ENCODE assay signal across 2 cellular contexts in the genomic region with DNA sequence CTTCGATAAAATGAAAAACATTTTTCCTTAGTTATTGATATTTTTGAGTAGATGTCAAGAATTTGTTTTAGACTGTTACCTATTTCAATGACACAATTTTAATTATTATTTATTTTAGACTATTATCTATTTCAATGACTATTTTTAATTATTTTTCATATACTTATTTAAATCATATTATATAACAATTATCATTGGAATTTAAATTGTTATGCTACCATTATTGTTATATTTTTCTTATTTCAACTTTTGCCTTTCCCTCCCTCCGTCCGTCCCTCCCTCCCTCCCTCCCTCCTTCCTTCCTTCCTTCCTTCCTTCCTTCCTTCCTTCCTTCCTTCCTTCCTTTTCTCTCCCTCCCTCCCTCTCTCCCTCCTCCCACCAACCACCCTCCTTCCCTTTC.
TF ChIP-seq lines count a peak whose summit lies in the region.

No MANE protein-coding gene starts in this region.

TF ChIP-seq in HepG2, 621 proteins besides CTCF, POLR2A, EP300 and RAD21:
- TF ChIP-seq, protein P1, sequence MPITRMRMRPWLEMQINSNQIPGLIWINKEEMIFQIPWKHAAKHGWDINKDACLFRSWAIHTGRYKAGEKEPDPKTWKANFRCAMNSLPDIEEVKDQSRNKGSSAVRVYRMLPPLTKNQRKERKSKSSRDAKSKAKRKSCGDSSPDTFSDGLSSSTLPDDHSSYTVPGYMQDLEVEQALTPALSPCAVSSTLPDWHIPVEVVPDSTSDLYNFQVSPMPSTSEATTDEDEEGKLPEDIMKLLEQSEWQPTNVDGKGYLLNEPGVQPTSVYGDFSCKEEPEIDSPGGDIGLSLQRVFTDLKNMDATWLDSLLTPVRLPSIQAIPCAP (CRISPR knock-in tag; IDR thresholded peaks at IDR 0.05; ENCODE audit: low read depth) = no peak
- peak; percentile 69 for TF ChIP-seq HNRNPK (IDR thresholded peaks at IDR 0.05; ENCODE audit: low read depth, low read length, poor library complexity, severe bottlenecking)
TF ChIP-seq in HepG2: peak in this region for 1.

TF ChIP-seq in K562, 482 proteins besides CTCF, POLR2A, EP300 and RAD21 (continued from another document):
- TF ChIP-seq JUN (IDR thresholded peaks at IDR 0.05; ENCODE audit: borderline replicate concordance, low read depth, low read length) = no peak
- TF ChIP-seq JUN (CRISPR knock-in tag; IDR thresholded peaks at IDR 0.05; ENCODE audit: borderline replicate concordance) = no peak
- no peak for TF ChIP-seq RFX1 (IDR thresholded peaks at IDR 0.05)
- TF ChIP-seq, protein P2, sequence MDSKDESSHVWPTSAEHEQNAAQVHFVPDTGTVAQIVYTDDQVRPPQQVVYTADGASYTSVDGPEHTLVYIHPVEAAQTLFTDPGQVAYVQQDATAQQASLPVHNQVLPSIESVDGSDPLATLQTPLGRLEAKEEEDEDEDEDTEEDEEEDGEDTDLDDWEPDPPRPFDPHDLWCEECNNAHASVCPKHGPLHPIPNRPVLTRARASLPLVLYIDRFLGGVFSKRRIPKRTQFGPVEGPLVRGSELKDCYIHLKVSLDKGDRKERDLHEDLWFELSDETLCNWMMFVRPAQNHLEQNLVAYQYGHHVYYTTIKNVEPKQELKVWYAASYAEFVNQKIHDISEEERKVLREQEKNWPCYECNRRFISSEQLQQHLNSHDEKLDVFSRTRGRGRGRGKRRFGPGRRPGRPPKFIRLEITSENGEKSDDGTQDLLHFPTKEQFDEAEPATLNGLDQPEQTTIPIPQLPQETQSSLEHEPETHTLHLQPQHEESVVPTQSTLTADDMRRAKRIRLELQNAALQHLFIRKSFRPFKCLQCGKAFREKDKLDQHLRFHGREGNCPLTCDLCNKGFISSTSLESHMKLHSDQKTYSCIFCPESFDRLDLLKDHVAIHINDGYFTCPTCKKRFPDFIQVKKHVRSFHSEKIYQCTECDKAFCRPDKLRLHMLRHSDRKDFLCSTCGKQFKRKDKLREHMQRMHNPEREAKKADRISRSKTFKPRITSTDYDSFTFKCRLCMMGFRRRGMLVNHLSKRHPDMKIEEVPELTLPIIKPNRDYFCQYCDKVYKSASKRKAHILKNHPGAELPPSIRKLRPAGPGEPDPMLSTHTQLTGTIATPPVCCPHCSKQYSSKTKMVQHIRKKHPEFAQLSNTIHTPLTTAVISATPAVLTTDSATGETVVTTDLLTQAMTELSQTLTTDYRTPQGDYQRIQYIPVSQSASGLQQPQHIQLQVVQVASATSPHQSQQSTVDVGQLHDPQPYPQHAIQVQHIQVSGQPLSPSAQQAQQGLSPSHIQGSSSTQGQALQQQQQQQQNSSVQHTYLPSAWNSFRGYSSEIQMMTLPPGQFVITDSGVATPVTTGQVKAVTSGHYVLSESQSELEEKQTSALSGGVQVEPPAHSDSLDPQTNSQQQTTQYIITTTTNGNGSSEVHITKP (IDR thresholded peaks at IDR 0.05; ENCODE audit: partially characterized antibody) = no peak
- TF ChIP-seq, protein P3, sequence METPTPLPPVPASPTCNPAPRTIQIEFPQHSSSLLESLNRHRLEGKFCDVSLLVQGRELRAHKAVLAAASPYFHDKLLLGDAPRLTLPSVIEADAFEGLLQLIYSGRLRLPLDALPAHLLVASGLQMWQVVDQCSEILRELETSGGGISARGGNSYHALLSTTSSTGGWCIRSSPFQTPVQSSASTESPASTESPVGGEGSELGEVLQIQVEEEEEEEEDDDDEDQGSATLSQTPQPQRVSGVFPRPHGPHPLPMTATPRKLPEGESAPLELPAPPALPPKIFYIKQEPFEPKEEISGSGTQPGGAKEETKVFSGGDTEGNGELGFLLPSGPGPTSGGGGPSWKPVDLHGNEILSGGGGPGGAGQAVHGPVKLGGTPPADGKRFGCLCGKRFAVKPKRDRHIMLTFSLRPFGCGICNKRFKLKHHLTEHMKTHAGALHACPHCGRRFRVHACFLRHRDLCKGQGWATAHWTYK (CRISPR knock-in tag; IDR thresholded peaks at IDR 0.05) = no peak
- TF ChIP-seq, protein P4, sequence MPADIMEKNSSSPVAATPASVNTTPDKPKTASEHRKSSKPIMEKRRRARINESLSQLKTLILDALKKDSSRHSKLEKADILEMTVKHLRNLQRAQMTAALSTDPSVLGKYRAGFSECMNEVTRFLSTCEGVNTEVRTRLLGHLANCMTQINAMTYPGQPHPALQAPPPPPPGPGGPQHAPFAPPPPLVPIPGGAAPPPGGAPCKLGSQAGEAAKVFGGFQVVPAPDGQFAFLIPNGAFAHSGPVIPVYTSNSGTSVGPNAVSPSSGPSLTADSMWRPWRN (IDR thresholded peaks at IDR 0.05; ENCODE audit: low read depth) = no peak
- no peak for TF ChIP-seq ELF4 (CRISPR knock-in tag; IDR thresholded peaks at IDR 0.05)
- TF ChIP-seq SAFB2 (IDR thresholded peaks at IDR 0.05; ENCODE audit: borderline replicate concordance, low read depth, low read length, severe bottlenecking) = no peak
- TF ChIP-seq, protein P5, sequence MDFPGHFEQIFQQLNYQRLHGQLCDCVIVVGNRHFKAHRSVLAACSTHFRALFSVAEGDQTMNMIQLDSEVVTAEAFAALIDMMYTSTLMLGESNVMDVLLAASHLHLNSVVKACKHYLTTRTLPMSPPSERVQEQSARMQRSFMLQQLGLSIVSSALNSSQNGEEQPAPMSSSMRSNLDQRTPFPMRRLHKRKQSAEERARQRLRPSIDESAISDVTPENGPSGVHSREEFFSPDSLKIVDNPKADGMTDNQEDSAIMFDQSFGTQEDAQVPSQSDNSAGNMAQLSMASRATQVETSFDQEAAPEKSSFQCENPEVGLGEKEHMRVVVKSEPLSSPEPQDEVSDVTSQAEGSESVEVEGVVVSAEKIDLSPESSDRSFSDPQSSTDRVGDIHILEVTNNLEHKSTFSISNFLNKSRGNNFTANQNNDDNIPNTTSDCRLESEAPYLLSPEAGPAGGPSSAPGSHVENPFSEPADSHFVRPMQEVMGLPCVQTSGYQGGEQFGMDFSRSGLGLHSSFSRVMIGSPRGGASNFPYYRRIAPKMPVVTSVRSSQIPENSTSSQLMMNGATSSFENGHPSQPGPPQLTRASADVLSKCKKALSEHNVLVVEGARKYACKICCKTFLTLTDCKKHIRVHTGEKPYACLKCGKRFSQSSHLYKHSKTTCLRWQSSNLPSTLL (IDR thresholded peaks at IDR 0.05) = no peak
- TF ChIP-seq HNRNPK (IDR thresholded peaks at IDR 0.05; ENCODE audit: low read depth, low read length, poor library complexity, severe bottlenecking) = peak; percentile 64
- no peak for TF ChIP-seq NRF1 (conservative IDR thresholded peaks at IDR 0.05 in 1 of 2, IDR thresholded peaks at IDR 0.05 in 1 of 2)
- TF ChIP-seq PCBP1 (IDR thresholded peaks at IDR 0.05; ENCODE audit: low read depth, low read length, poor library complexity, severe bottlenecking) = peak; percentile 37
- no peak for TF ChIP-seq TCF3 (CRISPR knock-in tag; IDR thresholded peaks at IDR 0.05)
TF ChIP-seq in K562: peak in this region for 2.
